In the genomic region with DNA sequence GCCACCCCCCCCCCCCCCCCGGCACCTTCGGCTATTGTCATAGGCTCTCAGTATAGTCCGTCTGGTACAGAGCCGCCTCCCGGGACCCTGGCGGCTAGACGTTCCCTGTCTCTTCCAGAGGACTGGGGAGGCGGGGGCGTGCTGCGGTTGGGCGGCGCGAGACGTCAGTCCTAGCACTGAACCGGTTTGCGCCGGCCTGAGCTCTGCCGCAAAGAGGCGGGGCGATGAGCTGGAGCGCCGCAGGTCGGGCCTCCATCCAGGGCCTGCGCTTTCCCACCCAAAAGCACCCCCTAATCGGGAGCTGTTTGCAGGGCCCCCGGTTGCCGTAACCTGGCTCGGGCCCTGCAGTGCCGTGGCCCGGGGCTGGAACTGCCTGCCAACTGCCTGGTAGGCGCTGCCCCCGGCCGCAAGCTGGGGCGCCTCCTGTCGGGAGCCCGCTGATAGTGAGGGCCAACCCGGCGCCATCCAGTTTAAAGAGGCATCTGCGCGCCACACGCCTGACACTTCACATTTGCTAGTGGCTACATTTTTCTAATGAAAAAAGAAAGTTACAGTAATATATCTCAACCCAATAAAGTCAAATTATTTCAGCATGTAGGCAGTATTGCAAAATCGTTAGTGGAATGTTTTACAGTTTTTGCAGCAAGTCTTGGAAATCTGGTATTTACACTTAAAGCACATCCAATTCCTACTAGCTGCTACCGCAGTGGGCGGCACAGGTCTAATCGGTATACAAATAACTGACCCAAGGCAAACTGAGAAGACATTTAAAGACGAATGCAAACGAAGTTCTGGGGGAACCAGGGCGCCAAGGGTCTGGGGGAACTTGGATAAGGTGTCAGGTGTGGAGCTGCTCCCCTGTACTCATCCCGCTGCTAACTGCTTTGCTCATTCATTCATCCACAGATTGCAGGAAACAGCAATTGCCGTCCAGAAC, we compare ENCODE assay signal across 1 cellular context.
TF ChIP-seq lines count a peak whose summit lies in the region.

No MANE protein-coding gene starts in this region.

TF ChIP-seq in GM23338, 12 proteins besides CTCF, POLR2A, EP300 and RAD21 (continued from another document):
- TF ChIP-seq, protein P1, sequence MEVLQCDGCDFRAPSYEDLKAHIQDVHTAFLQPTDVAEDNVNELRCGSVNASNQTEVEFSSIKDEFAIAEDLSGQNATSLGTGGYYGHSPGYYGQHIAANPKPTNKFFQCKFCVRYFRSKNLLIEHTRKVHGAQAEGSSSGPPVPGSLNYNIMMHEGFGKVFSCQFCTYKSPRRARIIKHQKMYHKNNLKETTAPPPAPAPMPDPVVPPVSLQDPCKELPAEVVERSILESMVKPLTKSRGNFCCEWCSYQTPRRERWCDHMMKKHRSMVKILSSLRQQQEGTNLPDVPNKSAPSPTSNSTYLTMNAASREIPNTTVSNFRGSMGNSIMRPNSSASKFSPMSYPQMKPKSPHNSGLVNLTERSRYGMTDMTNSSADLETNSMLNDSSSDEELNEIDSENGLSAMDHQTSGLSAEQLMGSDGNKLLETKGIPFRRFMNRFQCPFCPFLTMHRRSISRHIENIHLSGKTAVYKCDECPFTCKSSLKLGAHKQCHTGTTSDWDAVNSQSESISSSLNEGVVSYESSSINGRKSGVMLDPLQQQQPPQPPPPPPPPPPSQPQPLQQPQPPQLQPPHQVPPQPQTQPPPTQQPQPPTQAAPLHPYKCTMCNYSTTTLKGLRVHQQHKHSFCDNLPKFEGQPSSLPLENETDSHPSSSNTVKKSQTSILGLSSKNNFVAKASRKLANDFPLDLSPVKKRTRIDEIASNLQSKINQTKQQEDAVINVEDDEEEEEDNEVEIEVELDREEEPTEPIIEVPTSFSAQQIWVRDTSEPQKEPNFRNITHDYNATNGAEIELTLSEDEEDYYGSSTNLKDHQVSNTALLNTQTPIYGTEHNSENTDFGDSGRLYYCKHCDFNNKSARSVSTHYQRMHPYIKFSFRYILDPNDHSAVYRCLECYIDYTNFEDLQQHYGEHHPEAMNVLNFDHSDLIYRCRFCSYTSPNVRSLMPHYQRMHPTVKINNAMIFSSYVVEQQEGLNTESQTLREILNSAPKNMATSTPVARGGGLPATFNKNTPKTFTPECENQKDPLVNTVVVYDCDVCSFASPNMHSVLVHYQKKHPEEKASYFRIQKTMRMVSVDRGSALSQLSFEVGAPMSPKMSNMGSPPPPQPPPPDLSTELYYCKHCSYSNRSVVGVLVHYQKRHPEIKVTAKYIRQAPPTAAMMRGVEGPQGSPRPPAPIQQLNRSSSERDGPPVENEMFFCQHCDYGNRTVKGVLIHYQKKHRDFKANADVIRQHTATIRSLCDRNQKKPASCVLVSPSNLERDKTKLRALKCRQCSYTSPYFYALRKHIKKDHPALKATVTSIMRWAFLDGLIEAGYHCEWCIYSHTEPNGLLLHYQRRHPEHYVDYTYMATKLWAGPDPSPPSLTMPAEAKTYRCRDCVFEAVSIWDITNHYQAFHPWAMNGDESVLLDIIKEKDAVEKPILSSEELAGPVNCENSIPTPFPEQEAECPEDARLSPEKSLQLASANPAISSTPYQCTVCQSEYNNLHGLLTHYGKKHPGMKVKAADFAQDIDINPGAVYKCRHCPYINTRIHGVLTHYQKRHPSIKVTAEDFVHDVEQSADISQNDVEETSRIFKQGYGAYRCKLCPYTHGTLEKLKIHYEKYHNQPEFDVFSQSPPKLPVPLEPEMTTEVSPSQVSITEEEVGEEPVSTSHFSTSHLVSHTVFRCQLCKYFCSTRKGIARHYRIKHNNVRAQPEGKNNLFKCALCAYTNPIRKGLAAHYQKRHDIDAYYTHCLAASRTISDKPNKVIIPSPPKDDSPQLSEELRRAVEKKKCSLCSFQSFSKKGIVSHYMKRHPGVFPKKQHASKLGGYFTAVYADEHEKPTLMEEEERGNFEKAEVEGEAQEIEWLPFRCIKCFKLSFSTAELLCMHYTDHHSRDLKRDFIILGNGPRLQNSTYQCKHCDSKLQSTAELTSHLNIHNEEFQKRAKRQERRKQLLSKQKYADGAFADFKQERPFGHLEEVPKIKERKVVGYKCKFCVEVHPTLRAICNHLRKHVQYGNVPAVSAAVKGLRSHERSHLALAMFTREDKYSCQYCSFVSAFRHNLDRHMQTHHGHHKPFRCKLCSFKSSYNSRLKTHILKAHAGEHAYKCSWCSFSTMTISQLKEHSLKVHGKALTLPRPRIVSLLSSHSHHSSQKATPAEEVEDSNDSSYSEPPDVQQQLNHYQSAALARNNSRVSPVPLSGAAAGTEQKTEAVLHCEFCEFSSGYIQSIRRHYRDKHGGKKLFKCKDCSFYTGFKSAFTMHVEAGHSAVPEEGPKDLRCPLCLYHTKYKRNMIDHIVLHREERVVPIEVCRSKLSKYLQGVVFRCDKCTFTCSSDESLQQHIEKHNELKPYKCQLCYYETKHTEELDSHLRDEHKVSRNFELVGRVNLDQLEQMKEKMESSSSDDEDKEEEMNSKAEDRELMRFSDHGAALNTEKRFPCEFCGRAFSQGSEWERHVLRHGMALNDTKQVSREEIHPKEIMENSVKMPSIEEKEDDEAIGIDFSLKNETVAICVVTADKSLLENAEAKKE (CRISPR knock-in tag; IDR thresholded peaks at IDR 0.05): no peak
- TF ChIP-seq STAT1 (IDR thresholded peaks at IDR 0.05; ENCODE audit: unreplicated experiment) (no peak), EZH2 (IDR thresholded peaks at IDR 0.05; ENCODE audit: low read depth, unreplicated experiment) (no peak), CREB1 (CRISPR knock-in tag; IDR thresholded peaks at IDR 0.05; ENCODE audit: low read depth) (peak; percentile 24; the same call in 1 of the 2 replicates), POLR2AphosphoS5 (IDR thresholded peaks at IDR 0.05; ENCODE audit: low read depth) (peak; percentile 61), ZNF114 (CRISPR knock-in tag; IDR thresholded peaks at IDR 0.05) (no peak), ZNF331 (CRISPR knock-in tag; IDR thresholded peaks at IDR 0.05; ENCODE audit: low read depth) (no peak)
- TF ChIP-seq, protein P2, sequence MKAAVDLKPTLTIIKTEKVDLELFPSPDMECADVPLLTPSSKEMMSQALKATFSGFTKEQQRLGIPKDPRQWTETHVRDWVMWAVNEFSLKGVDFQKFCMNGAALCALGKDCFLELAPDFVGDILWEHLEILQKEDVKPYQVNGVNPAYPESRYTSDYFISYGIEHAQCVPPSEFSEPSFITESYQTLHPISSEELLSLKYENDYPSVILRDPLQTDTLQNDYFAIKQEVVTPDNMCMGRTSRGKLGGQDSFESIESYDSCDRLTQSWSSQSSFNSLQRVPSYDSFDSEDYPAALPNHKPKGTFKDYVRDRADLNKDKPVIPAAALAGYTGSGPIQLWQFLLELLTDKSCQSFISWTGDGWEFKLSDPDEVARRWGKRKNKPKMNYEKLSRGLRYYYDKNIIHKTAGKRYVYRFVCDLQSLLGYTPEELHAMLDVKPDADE (IDR thresholded peaks at IDR 0.05): peak; percentile 19; the same call in 1 of the 2 replicates
TF ChIP-seq in GM23338: peak in this region for 3.
